12 cellular contexts compared by ENCODE assay signal in genomic region chr15:101243420-101243819, GRCh38. TPM values are rescaled to one million over a fixed set of nuclear protein-coding genes. Genes with fewer than 3 reads are reported as not detected.
DNase-seq lines count a peak whose midpoint lies in the region; ATAC-seq and TF ChIP-seq lines count a peak whose summit lies in the region.
"Had no signal": no experiment of that assay in that cellular context is flagged by ENCODE, and none has a peak within 500 bp of the region (broad histone marks: within the 10 kb centered on the region; RNA-seq: fewer than 3 reads in every experiment).

No MANE protein-coding gene starts in this region.

- H3K27ac Mint-ChIP-seq in stimulated activated naive CD8-positive, alpha-beta T cell treated with anti-CD3 and anti-CD28 coated beads, Interleukin-15, Interleukin-2, amounts not matched to agents 100 ng/mL and 50 ng/mL, for 24 hours, result peak overlapping the region; percentile 69
- H3K27ac Mint-ChIP-seq in activated T-helper 1 cell treated with anti-CD3 and anti-CD28 coated beads, Interleukin-12 subunit alpha, Interleukin-12 subunit beta, Interleukin-2, Interleukin-4 antibody, amounts not matched to agents 30 ng/mL and 10 ng/mL and 1 ng/mL, durations not matched to agents 14 hours and 24 hours and 36 hours, result peak overlapping the region; percentile 42
- H3K27ac Mint-ChIP-seq in mesothelial cell of epicardium, result peak overlapping the region; percentile 7

- no peaks in the 10 kb centered on the region for H3K27me3 Mint-ChIP-seq in stimulated activated naive CD8-positive, alpha-beta T cell treated with anti-CD3 and anti-CD28 coated beads, Interleukin-15, Interleukin-2, amounts not matched to agents 100 ng/mL and 50 ng/mL, for 24 hours
- H3K27me3 Mint-ChIP-seq in activated T-helper 1 cell treated with anti-CD3 and anti-CD28 coated beads, Interleukin-12 subunit alpha, Interleukin-12 subunit beta, Interleukin-2, Interleukin-4 antibody, amounts not matched to agents 30 ng/mL and 10 ng/mL and 1 ng/mL, durations not matched to agents 14 hours and 24 hours and 36 hours (ENCODE audit: insufficient read depth), result no peaks in the 10 kb centered on the region
- H3K27me3 Mint-ChIP-seq in mesothelial cell of epicardium (ENCODE audit: low read depth), result no peaks in the 10 kb centered on the region

- no peak for DNase-seq in stimulated activated naive CD8-positive, alpha-beta T cell treated with anti-CD3 and anti-CD28 coated beads, Interleukin-15, Interleukin-2, amounts not matched to agents 100 U/mL and 50 U/mL, for 24 hours
- DNase-seq in activated T-helper 1 cell treated with anti-CD3 and anti-CD28 coated beads, Interleukin-12 subunit alpha, Interleukin-12 subunit beta, Interleukin-2, Interleukin-4 antibody, amounts not matched to agents 30 ng/mL and 10 ng/mL and 1 ng/mL, durations not matched to agents 14 hours and 24 hours and 36 hours (ENCODE audit: low spot score), result no peak
- DNase-seq in mesothelial cell of epicardium (ENCODE audit: low spot score in 2 of 2, unreplicated experiment in 2 of 2) (no peak), NCI-H345 treated with DMSO at 0.1 percent for 48 hours (lab: John Stamatoyannopoulos, UW; ENCODE audit: unreplicated experiment) (no peak), UCSD-AML1 (lab: John Stamatoyannopoulos, UW; ENCODE audit: unreplicated experiment) (no peak), NCI-H748 treated with DMSO at 0.1 percent for 48 hours (lab: John Stamatoyannopoulos, UW) (no peak)
- DNase-seq: Caco-2, mucosa of descending colon, NCI-H1930, PC-3 had no signal

- peak overlapping the region; percentile 55 for H3K4me3 Mint-ChIP-seq in stimulated activated naive CD8-positive, alpha-beta T cell treated with anti-CD3 and anti-CD28 coated beads, Interleukin-15, Interleukin-2, amounts not matched to agents 100 ng/mL and 50 ng/mL, for 24 hours
- H3K4me3 Mint-ChIP-seq in activated T-helper 1 cell treated with anti-CD3 and anti-CD28 coated beads, Interleukin-12 subunit alpha, Interleukin-12 subunit beta, Interleukin-2, Interleukin-4 antibody, amounts not matched to agents 30 ng/mL and 10 ng/mL and 1 ng/mL, durations not matched to agents 14 hours and 24 hours and 36 hours, result peak overlapping the region; percentile 60
- H3K4me3 Mint-ChIP-seq in mesothelial cell of epicardium, result no peak overlapping the region

- no peaks in the 10 kb centered on the region for H3K9me3 Mint-ChIP-seq in stimulated activated naive CD8-positive, alpha-beta T cell treated with anti-CD3 and anti-CD28 coated beads, Interleukin-15, Interleukin-2, amounts not matched to agents 100 ng/mL and 50 ng/mL, for 24 hours
- H3K9me3 Mint-ChIP-seq in activated T-helper 1 cell treated with anti-CD3 and anti-CD28 coated beads, Interleukin-12 subunit alpha, Interleukin-12 subunit beta, Interleukin-2, Interleukin-4 antibody, amounts not matched to agents 30 ng/mL and 10 ng/mL and 1 ng/mL, durations not matched to agents 14 hours and 24 hours and 36 hours, result no peaks in the 10 kb centered on the region
- no peaks in the 10 kb centered on the region for H3K9me3 Mint-ChIP-seq in mesothelial cell of epicardium

- H3K4me1 Mint-ChIP-seq in stimulated activated naive CD8-positive, alpha-beta T cell treated with anti-CD3 and anti-CD28 coated beads, Interleukin-15, Interleukin-2, amounts not matched to agents 100 ng/mL and 50 ng/mL, for 24 hours (ENCODE audit: low read depth), result peaks cover 99% of the 10 kb centered on the region
- H3K4me1 Mint-ChIP-seq in activated T-helper 1 cell treated with anti-CD3 and anti-CD28 coated beads, Interleukin-12 subunit alpha, Interleukin-12 subunit beta, Interleukin-2, Interleukin-4 antibody, amounts not matched to agents 30 ng/mL and 10 ng/mL and 1 ng/mL, durations not matched to agents 14 hours and 24 hours and 36 hours (ENCODE audit: low read depth), result peaks cover 99% of the 10 kb centered on the region
- peaks cover 67% of the 10 kb centered on the region for H3K4me1 Mint-ChIP-seq in mesothelial cell of epicardium

- intact Hi-C loops in activated T-helper 1 cell treated with anti-CD3 and anti-CD28 coated beads, Interleukin-12 subunit alpha, Interleukin-12 subunit beta, Interleukin-2, Interleukin-4 antibody, amounts not matched to agents 30 ng/mL and 10 ng/mL and 1 ng/mL, durations not matched to agents 14 hours and 24 hours and 36 hours (cut with micrococcal nuclease), result loop anchor here (2.0 kb wide), 1 partner anchor 37 kb away; no protein-coding TSS in a partner anchor

- no peak for TF ChIP-seq CTCF in mesothelial cell of epicardium (IDR thresholded peaks at IDR 0.05; ENCODE audit: unreplicated experiment)

- peaks cover 68% of the 10 kb centered on the region for H3K36me3 Mint-ChIP-seq in stimulated activated naive CD8-positive, alpha-beta T cell treated with anti-CD3 and anti-CD28 coated beads, Interleukin-15, Interleukin-2, amounts not matched to agents 100 ng/mL and 50 ng/mL, for 24 hours (ENCODE audit: low read depth)
- H3K36me3 Mint-ChIP-seq in activated T-helper 1 cell treated with anti-CD3 and anti-CD28 coated beads, Interleukin-12 subunit alpha, Interleukin-12 subunit beta, Interleukin-2, Interleukin-4 antibody, amounts not matched to agents 30 ng/mL and 10 ng/mL and 1 ng/mL, durations not matched to agents 14 hours and 24 hours and 36 hours (ENCODE audit: low read depth), result peaks cover 53% of the 10 kb centered on the region
- H3K36me3 Mint-ChIP-seq in mesothelial cell of epicardium, result peaks cover 2% of the 10 kb centered on the region

- no peak for ATAC-seq in stimulated activated naive CD8-positive, alpha-beta T cell treated with anti-CD3 and anti-CD28 coated beads, Interleukin-15, Interleukin-2, amounts not matched to agents 100 U/mL and 50 U/mL, for 24 hours
- no peak for ATAC-seq in HG03045 (IDR thresholded peaks at IDR 0.05; ENCODE audit: unreplicated experiment)
- ATAC-seq: PC-3 had no signal

RNA-seq across cellular contexts. Expression of gene CHSY1, which starts 8.4 kb away (rescaled TPM):
- 76.3 and 78.0 TPM in 2 replicates for total RNA-seq in activated T-helper 1 cell treated with anti-CD3 and anti-CD28 coated beads, Interleukin-12 subunit alpha, Interleukin-12 subunit beta, Interleukin-2, Interleukin-4 antibody, amounts not matched to agents 30 ng/mL and 10 ng/mL and 1 ng/mL, durations not matched to agents 14 hours and 24 hours and 36 hours
- total RNA-seq in mesothelial cell of epicardium, result 65.1 to 71.6 TPM (median 69.3 TPM) in 3 replicates

RNA-seq across cellular contexts. Expression of gene SELENOS, which starts 33.9 kb away (rescaled TPM):
- 47.4 and 53.0 TPM in 2 replicates for total RNA-seq in activated T-helper 1 cell treated with anti-CD3 and anti-CD28 coated beads, Interleukin-12 subunit alpha, Interleukin-12 subunit beta, Interleukin-2, Interleukin-4 antibody, amounts not matched to agents 30 ng/mL and 10 ng/mL and 1 ng/mL, durations not matched to agents 14 hours and 24 hours and 36 hours
- 38.1 to 45.2 TPM (median 44.7 TPM) in 3 replicates for total RNA-seq in mesothelial cell of epicardium

RNA-seq across cellular contexts. Expression of gene SNRPA1, which starts 51.6 kb away (rescaled TPM):
- total RNA-seq in activated T-helper 1 cell treated with anti-CD3 and anti-CD28 coated beads, Interleukin-12 subunit alpha, Interleukin-12 subunit beta, Interleukin-2, Interleukin-4 antibody, amounts not matched to agents 30 ng/mL and 10 ng/mL and 1 ng/mL, durations not matched to agents 14 hours and 24 hours and 36 hours, result 176 and 184 TPM in 2 replicates
- total RNA-seq in mesothelial cell of epicardium, result 82.2 to 86.2 TPM (median 82.8 TPM) in 3 replicates

Comparison
In these comparisons a context has a peak if more than half of its experiments do, and no peak if none do; other contexts are left out.
1. H3K27ac Mint-ChIP-seq: peak in every context shown above with its lines; median percentile 69 in stimulated activated naive CD8-positive, alpha-beta T cell treated with anti-CD3 and anti-CD28 coated beads, Interleukin-15, Interleukin-2, amounts not matched to agents 100 ng/mL and 50 ng/mL, for 24 hours; 42 in activated T-helper 1 cell treated with anti-CD3 and anti-CD28 coated beads, Interleukin-12 subunit alpha, Interleukin-12 subunit beta, Interleukin-2, Interleukin-4 antibody, amounts not matched to agents 30 ng/mL and 10 ng/mL and 1 ng/mL, durations not matched to agents 14 hours and 24 hours and 36 hours; 7 in mesothelial cell of epicardium.